15 cellular contexts compared by ENCODE assay signal in the genomic region with DNA sequence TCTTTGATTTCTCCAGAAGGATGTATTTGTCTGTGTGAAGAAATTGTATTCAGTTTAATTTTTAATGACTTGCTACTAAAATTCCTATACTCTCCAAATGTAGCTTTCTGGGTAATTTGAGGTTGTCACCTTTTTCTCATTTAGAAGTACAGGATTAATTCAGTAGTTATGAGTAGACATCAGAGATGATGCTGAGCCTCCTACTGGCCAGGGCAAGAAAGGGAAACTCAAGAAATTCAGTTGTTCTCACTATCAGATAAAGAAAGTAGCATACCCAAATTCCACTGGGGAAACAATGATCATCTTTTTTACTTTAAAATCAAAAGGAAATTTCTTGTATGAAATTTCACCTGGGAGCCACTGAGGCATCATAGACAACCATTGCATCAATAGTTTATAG.
DNase-seq lines count a peak whose midpoint lies in the region; ATAC-seq and TF ChIP-seq lines count a peak whose summit lies in the region.
"Had no signal": no experiment of that assay in that cellular context is flagged by ENCODE, and none has a peak within 500 bp of the region (broad histone marks: within the 10 kb centered on the region; RNA-seq: fewer than 3 reads in every experiment).

No MANE protein-coding gene starts in this region.

- H3K9me2 ChIP-seq in hepatocyte (replicated peaks; ENCODE audit: insufficient read depth), result no peaks in the 10 kb centered on the region

- H3K27ac ChIP-seq in C4-2B, result no peak overlapping the region
- H3K27ac ChIP-seq in RWPE2 (ENCODE audit: poor library complexity, severe bottlenecking), result no peak overlapping the region
- no peak overlapping the region for H3K27ac ChIP-seq in hepatocyte
- H3K27ac ChIP-seq: left ventricle myocardium inferior had no signal

- peak; percentile 28 for DNase-seq in HCEC 1CT
- DNase-seq in RWPE2 (ENCODE audit: low spot score), result no peak
- DNase-seq in fibroblast of pulmonary artery (ENCODE audit: low read depth), result no peak
- no peak for DNase-seq in NCI-H345 treated with DMSO at 0.1 percent for 48 hours (lab: John Stamatoyannopoulos, UW; ENCODE audit: unreplicated experiment)
- DNase-seq in nucleus accumbens (lab: John Stamatoyannopoulos, UW), result no peak
- DNase-seq in hepatocyte (ENCODE audit: low spot score), result no peak
- DNase-seq: activated CD4-positive, alpha-beta T cell treated with anti-CD3 and anti-CD28 coated beads for 1 hour; activated naive CD8-positive, alpha-beta T cell treated with anti-CD3 and anti-CD28 coated beads, Interleukin-2, amount 50 U/mL, for 24 hours; COR-L47; left ventricle myocardium inferior; NCI-H1417 treated with DMSO at 0.1 percent for 48 hours; NCI-H748 treated with DMSO at 0.1 percent for 48 hours had no signal

- H3K27me3 ChIP-seq in RWPE2 (ENCODE audit: insufficient read depth, poor library complexity, severe bottlenecking), result no peaks in the 10 kb centered on the region
- no peaks in the 10 kb centered on the region for H3K27me3 ChIP-seq in hepatocyte

- H3K4me3 ChIP-seq in RWPE2 (ENCODE audit: severe bottlenecking) (no peak overlapping the region), fibroblast of pulmonary artery (replicated peaks; ENCODE audit: low read depth, low read length) (no peak overlapping the region), hepatocyte (no peak overlapping the region)
- H3K4me3 ChIP-seq: left ventricle myocardium inferior had no signal

- H4K20me1 ChIP-seq in hepatocyte (ENCODE audit: insufficient read depth, poor library complexity, severe bottlenecking), result no peaks in the 10 kb centered on the region

- no peak for ATAC-seq in RWPE2 (ENCODE audit: low read depth)
- ATAC-seq in HG03442 (IDR thresholded peaks at IDR 0.05; ENCODE audit: unreplicated experiment), result no peak
- ATAC-seq: activated naive CD8-positive, alpha-beta T cell treated with anti-CD3 and anti-CD28 coated beads, Interleukin-2, amount 50 U/mL, for 24 hours; natural killer cell treated with Interleukin-12 subunit alpha and Interleukin-12 subunit beta and Interleukin-15 and Interleukin-18, amount 100 ng/mL, for 72 hours had no signal

- H3K4me1 ChIP-seq in RWPE2 (ENCODE audit: insufficient read depth, poor library complexity, severe bottlenecking), result no peaks in the 10 kb centered on the region
- H3K4me1 ChIP-seq in hepatocyte (ENCODE audit: insufficient read depth), result no peaks in the 10 kb centered on the region
- H3K4me1 ChIP-seq: left ventricle myocardium inferior had no signal

- no peaks in the 10 kb centered on the region for H3K36me3 ChIP-seq in RWPE2 (ENCODE audit: low read depth)
- H3K36me3 ChIP-seq in hepatocyte (replicated peaks; ENCODE audit: insufficient read depth, low read depth), result no peaks in the 10 kb centered on the region
- H3K36me3 ChIP-seq: left ventricle myocardium inferior had no signal

- no peak overlapping the region for H3K4me2 ChIP-seq in hepatocyte

- TF ChIP-seq CTCF in C4-2B (conservative IDR thresholded peaks at IDR 0.05), result peak; percentile 33
- TF ChIP-seq CTCF in RWPE2 (IDR thresholded peaks at IDR 0.05; ENCODE audit: poor library complexity, severe bottlenecking), result peak; percentile 45
- TF ChIP-seq CTCF in fibroblast of pulmonary artery (IDR thresholded peaks at IDR 0.05; ENCODE audit: low read length, missing control alignments), result peak; percentile 14
- no peak for TF ChIP-seq CTCF in hepatocyte (IDR thresholded peaks at IDR 0.05; ENCODE audit: poor library complexity)

- H3K9me3 ChIP-seq in RWPE2 (ENCODE audit: severe bottlenecking) (peaks cover under 1% of the 10 kb centered on the region), hepatocyte (ENCODE audit: low read depth) (no peaks in the 10 kb centered on the region)

- H3K79me2 ChIP-seq in hepatocyte, result no peaks in the 10 kb centered on the region

- H2AFZ ChIP-seq in hepatocyte, result no peak overlapping the region
